Comparison of ENCODE assay signal across 1 cellular context in the genomic region with DNA sequence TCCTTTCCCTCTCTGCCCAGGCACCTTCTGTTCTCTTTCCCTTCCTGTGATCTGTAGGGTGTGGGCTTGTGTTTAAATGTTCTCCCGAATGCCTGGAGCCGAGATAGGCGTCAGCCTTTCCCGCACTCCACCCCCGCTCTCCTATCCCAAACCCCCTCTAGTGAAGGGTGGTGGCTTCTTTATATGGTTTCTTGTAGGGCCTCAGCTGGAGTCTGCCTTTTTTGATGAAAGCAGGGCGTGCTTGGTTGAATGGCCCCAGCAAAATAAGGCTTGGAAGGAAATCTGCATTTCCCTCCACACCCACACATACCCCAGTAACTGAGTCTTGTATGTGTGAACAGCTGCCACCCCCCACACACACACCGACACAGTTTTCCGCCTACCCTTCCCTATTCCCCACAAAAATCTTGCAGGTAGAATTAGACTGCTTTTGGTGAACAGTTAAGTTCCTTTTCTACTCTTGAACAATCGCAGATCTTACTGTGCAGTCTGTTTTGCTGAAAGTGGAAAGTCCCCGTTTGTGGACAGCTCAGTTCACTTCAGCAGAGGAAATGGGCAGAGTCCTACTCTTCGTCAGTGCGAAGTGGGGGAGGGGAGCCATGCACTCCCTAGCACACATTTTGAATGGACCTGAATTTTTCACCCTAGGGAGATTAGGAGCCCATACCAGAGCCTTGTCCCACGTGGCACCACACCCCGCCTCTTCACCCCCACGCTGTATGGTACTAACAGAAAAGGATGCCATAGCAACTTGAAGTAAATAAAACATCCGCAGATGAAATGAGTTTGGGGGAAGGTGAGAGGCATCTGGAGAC.
A peak's percentile ranks its signal among the peaks of the same experiment; 100 is the strongest.
TF ChIP-seq lines count a peak whose summit lies in the region.

No MANE protein-coding gene starts in this region.

TF ChIP-seq in GM12878, 131 proteins besides CTCF, POLR2A, EP300 and RAD21 (continued from another document and continues in another):
- 0 out of 2 replicates have a peak, but pooled peaks have one; percentile 22 for TF ChIP-seq GABPA (IDR thresholded peaks at IDR 0.05; ENCODE audit: low read depth)
- TF ChIP-seq RCOR1 (conservative IDR thresholded peaks at IDR 0.05; ENCODE audit: low read depth, low read length) = no peak
- TF ChIP-seq, protein P1, sequence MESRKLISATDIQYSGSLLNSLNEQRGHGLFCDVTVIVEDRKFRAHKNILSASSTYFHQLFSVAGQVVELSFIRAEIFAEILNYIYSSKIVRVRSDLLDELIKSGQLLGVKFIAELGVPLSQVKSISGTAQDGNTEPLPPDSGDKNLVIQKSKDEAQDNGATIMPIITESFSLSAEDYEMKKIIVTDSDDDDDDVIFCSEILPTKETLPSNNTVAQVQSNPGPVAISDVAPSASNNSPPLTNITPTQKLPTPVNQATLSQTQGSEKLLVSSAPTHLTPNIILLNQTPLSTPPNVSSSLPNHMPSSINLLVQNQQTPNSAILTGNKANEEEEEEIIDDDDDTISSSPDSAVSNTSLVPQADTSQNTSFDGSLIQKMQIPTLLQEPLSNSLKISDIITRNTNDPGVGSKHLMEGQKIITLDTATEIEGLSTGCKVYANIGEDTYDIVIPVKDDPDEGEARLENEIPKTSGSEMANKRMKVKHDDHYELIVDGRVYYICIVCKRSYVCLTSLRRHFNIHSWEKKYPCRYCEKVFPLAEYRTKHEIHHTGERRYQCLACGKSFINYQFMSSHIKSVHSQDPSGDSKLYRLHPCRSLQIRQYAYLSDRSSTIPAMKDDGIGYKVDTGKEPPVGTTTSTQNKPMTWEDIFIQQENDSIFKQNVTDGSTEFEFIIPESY (IDR thresholded peaks at IDR 0.05) = 0 out of 2 replicates have a peak, but pooled peaks have one; percentile 4
- no peak for TF ChIP-seq TARDBP (IDR thresholded peaks at IDR 0.05; ENCODE audit: borderline replicate concordance)
- 0 out of 2 replicates have a peak, but pooled peaks have one; percentile 51 for TF ChIP-seq IRF4 (IDR thresholded peaks at IDR 0.05; ENCODE audit: low read depth, low read length)
- TF ChIP-seq ZNF384 (IDR thresholded peaks at IDR 0.05; ENCODE audit: borderline replicate concordance, low read depth, low read length) = no peak
- TF ChIP-seq, protein P2, sequence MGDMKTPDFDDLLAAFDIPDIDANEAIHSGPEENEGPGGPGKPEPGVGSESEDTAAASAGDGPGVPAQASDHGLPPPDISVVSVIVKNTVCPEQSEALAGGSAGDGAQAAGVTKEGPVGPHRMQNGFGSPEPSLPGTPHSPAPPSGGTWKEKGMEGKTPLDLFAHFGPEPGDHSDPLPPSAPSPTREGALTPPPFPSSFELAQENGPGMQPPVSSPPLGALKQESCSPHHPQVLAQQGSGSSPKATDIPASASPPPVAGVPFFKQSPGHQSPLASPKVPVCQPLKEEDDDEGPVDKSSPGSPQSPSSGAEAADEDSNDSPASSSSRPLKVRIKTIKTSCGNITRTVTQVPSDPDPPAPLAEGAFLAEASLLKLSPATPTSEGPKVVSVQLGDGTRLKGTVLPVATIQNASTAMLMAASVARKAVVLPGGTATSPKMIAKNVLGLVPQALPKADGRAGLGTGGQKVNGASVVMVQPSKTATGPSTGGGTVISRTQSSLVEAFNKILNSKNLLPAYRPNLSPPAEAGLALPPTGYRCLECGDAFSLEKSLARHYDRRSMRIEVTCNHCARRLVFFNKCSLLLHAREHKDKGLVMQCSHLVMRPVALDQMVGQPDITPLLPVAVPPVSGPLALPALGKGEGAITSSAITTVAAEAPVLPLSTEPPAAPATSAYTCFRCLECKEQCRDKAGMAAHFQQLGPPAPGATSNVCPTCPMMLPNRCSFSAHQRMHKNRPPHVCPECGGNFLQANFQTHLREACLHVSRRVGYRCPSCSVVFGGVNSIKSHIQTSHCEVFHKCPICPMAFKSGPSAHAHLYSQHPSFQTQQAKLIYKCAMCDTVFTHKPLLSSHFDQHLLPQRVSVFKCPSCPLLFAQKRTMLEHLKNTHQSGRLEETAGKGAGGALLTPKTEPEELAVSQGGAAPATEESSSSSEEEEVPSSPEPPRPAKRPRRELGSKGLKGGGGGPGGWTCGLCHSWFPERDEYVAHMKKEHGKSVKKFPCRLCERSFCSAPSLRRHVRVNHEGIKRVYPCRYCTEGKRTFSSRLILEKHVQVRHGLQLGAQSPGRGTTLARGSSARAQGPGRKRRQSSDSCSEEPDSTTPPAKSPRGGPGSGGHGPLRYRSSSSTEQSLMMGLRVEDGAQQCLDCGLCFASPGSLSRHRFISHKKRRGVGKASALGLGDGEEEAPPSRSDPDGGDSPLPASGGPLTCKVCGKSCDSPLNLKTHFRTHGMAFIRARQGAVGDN (IDR thresholded peaks at IDR 0.05) = no peak
- TF ChIP-seq TAF1 (IDR thresholded peaks at IDR 0.05; ENCODE audit: borderline replicate concordance, low read depth, low read length) = peak; percentile 57
- TF ChIP-seq, protein P3, sequence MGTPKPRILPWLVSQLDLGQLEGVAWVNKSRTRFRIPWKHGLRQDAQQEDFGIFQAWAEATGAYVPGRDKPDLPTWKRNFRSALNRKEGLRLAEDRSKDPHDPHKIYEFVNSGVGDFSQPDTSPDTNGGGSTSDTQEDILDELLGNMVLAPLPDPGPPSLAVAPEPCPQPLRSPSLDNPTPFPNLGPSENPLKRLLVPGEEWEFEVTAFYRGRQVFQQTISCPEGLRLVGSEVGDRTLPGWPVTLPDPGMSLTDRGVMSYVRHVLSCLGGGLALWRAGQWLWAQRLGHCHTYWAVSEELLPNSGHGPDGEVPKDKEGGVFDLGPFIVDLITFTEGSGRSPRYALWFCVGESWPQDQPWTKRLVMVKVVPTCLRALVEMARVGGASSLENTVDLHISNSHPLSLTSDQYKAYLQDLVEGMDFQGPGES (IDR thresholded peaks at IDR 0.05) = no peak
- no peak for TF ChIP-seq KDM1A (IDR thresholded peaks at IDR 0.05; ENCODE audit: borderline replicate concordance)
- TF ChIP-seq, protein P4, sequence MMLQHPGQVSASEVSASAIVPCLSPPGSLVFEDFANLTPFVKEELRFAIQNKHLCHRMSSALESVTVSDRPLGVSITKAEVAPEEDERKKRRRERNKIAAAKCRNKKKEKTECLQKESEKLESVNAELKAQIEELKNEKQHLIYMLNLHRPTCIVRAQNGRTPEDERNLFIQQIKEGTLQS (IDR thresholded peaks at IDR 0.05; ENCODE audit: borderline replicate concordance, extremely low read depth, low read depth, low read length) = no peak
- TF ChIP-seq KAT2A (conservative IDR thresholded peaks at IDR 0.05; ENCODE audit: control insufficient read depth, low read depth, low read length) = no peak
- TF ChIP-seq, protein P5, sequence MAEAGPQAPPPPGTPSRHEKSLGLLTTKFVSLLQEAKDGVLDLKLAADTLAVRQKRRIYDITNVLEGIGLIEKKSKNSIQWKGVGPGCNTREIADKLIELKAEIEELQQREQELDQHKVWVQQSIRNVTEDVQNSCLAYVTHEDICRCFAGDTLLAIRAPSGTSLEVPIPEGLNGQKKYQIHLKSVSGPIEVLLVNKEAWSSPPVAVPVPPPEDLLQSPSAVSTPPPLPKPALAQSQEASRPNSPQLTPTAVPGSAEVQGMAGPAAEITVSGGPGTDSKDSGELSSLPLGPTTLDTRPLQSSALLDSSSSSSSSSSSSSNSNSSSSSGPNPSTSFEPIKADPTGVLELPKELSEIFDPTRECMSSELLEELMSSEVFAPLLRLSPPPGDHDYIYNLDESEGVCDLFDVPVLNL (IDR thresholded peaks at IDR 0.05; ENCODE audit: low read depth, low read length) = no peak
- TF ChIP-seq, protein P6, sequence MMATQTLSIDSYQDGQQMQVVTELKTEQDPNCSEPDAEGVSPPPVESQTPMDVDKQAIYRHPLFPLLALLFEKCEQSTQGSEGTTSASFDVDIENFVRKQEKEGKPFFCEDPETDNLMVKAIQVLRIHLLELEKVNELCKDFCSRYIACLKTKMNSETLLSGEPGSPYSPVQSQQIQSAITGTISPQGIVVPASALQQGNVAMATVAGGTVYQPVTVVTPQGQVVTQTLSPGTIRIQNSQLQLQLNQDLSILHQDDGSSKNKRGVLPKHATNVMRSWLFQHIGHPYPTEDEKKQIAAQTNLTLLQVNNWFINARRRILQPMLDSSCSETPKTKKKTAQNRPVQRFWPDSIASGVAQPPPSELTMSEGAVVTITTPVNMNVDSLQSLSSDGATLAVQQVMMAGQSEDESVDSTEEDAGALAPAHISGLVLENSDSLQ (IDR thresholded peaks at IDR 0.05) = no peak
- TF ChIP-seq, protein P7, sequence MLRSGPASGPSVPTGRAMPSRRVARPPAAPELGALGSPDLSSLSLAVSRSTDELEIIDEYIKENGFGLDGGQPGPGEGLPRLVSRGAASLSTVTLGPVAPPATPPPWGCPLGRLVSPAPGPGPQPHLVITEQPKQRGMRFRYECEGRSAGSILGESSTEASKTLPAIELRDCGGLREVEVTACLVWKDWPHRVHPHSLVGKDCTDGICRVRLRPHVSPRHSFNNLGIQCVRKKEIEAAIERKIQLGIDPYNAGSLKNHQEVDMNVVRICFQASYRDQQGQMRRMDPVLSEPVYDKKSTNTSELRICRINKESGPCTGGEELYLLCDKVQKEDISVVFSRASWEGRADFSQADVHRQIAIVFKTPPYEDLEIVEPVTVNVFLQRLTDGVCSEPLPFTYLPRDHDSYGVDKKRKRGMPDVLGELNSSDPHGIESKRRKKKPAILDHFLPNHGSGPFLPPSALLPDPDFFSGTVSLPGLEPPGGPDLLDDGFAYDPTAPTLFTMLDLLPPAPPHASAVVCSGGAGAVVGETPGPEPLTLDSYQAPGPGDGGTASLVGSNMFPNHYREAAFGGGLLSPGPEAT (IDR thresholded peaks at IDR 0.05; ENCODE audit: low read depth) = peak; percentile 94
- no peak for TF ChIP-seq SIX5 (IDR thresholded peaks at IDR 0.05; ENCODE audit: low read depth, low read length, severe bottlenecking)
- TF ChIP-seq, protein P8, sequence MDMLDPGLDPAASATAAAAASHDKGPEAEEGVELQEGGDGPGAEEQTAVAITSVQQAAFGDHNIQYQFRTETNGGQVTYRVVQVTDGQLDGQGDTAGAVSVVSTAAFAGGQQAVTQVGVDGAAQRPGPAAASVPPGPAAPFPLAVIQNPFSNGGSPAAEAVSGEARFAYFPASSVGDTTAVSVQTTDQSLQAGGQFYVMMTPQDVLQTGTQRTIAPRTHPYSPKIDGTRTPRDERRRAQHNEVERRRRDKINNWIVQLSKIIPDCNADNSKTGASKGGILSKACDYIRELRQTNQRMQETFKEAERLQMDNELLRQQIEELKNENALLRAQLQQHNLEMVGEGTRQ (IDR thresholded peaks at IDR 0.05; ENCODE audit: borderline replicate concordance, low read depth, low read length) = no peak; the same call in 1 of the 2 replicates
- TF ChIP-seq ETV6 (conservative IDR thresholded peaks at IDR 0.05 in 1 of 2, IDR thresholded peaks at IDR 0.05 in 1 of 2; ENCODE audit: borderline replicate concordance in 1 of 2, low read depth in 1 of 2) = peak in 1 of 2 experiments; percentile 29; a peak in 1 of 4 replicates
- peak; percentile 19; the same call in 1 of the 2 replicates for TF ChIP-seq TCF3 (IDR thresholded peaks at IDR 0.05; ENCODE audit: borderline replicate concordance, insufficient read depth, low read depth, low read length)
- TF ChIP-seq RFX5 (IDR thresholded peaks at IDR 0.05; ENCODE audit: low read depth, low read length) = no peak
- TF ChIP-seq, protein P9, sequence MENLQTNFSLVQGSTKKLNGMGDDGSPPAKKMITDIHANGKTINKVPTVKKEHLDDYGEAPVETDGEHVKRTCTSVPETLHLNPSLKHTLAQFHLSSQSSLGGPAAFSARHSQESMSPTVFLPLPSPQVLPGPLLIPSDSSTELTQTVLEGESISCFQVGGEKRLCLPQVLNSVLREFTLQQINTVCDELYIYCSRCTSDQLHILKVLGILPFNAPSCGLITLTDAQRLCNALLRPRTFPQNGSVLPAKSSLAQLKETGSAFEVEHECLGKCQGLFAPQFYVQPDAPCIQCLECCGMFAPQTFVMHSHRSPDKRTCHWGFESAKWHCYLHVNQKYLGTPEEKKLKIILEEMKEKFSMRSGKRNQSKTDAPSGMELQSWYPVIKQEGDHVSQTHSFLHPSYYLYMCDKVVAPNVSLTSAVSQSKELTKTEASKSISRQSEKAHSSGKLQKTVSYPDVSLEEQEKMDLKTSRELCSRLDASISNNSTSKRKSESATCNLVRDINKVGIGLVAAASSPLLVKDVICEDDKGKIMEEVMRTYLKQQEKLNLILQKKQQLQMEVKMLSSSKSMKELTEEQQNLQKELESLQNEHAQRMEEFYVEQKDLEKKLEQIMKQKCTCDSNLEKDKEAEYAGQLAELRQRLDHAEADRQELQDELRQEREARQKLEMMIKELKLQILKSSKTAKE (IDR thresholded peaks at IDR 0.05; ENCODE audit: low read depth, poor library complexity, severe bottlenecking) = no peak
- 0 out of 2 replicates have a peak, but pooled peaks have one; percentile 8 for TF ChIP-seq SMARCA5 (IDR thresholded peaks at IDR 0.05)
- TF ChIP-seq SREBF2 (IDR thresholded peaks at IDR 0.05; ENCODE audit: low read length) = no peak
- TF ChIP-seq, protein P10, sequence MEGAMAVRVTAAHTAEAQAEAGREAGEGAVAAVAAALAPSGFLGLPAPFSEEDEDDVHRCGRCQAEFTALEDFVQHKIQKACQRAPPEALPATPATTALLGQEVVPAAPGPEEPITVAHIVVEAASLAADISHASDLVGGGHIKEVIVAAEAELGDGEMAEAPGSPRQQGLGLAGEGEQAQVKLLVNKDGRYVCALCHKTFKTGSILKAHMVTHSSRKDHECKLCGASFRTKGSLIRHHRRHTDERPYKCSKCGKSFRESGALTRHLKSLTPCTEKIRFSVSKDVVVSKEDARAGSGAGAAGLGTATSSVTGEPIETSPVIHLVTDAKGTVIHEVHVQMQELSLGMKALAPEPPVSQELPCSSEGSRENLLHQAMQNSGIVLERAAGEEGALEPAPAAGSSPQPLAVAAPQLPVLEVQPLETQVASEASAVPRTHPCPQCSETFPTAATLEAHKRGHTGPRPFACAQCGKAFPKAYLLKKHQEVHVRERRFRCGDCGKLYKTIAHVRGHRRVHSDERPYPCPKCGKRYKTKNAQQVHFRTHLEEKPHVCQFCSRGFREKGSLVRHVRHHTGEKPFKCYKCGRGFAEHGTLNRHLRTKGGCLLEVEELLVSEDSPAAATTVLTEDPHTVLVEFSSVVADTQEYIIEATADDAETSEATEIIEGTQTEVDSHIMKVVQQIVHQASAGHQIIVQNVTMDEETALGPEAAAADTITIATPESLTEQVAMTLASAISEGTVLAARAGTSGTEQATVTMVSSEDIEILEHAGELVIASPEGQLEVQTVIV (IDR thresholded peaks at IDR 0.05; ENCODE audit: borderline replicate concordance, partially characterized antibody) = no peak
- no peak for TF ChIP-seq NR2C2 (IDR thresholded peaks at IDR 0.05; ENCODE audit: borderline replicate concordance, control insufficient read depth, insufficient read length, low read depth)
- TF ChIP-seq MYC (IDR thresholded peaks at IDR 0.05; ENCODE audit: insufficient read depth, insufficient read length, insufficient replicate concordance, low read length, severe bottlenecking) = no peak
- TF ChIP-seq ASH2L (IDR thresholded peaks at IDR 0.05; ENCODE audit: borderline replicate concordance, low read depth) = no peak
- no peak; the same call in 1 of the 2 replicates for TF ChIP-seq PAX5 (IDR thresholded peaks at IDR 0.05; ENCODE audit: borderline replicate concordance, low read depth, low read length)
- peak; percentile 53; the same call in 1 of the 2 replicates for TF ChIP-seq RUNX3 (IDR thresholded peaks at IDR 0.05; ENCODE audit: low read length)
- TF ChIP-seq STAT3 (IDR thresholded peaks at IDR 0.05; ENCODE audit: low read depth, low read length) = no peak
- TF ChIP-seq PAX8 (IDR thresholded peaks at IDR 0.05) = no peak
